8 cellular contexts compared by ENCODE assay signal in genomic region chr2:26745609-26746327, GRCh38. TPM values are rescaled to one million over a fixed set of nuclear protein-coding genes. Genes with fewer than 3 reads are reported as not detected.
DNase-seq lines count a peak whose midpoint lies in the region; ATAC-seq, FAIRE-seq and TF ChIP-seq lines count a peak whose summit lies in the region.

No MANE protein-coding gene starts in this region.

- POLR2A ChIA-PET in A549 (lab: Yijun Ruan, JAX): no interaction called here

- no peaks in the 10 kb centered on the region for H3K36me3 ChIP-seq in ascending aorta
- no peaks in the 10 kb centered on the region for H3K36me3 ChIP-seq in gastrocnemius medialis

- peaks cover 2% of the 10 kb centered on the region for H3K27me3 Mint-ChIP-seq in T-helper 2 cell treated with Interferon-gamma antibody and Interleukin-4, amounts not matched to agents 5 μg/mL and 100 μg/mL, for 36 hours (ENCODE audit: low read depth)

- no peaks in the 10 kb centered on the region for H3K36me3 Mint-ChIP-seq in T-helper 2 cell treated with Interferon-gamma antibody and Interleukin-4, amounts not matched to agents 5 μg/mL and 100 μg/mL, for 36 hours (ENCODE audit: low read depth)

- peaks cover 41% of the 10 kb centered on the region for H3K4me1 ChIP-seq in A549
- H3K4me1 ChIP-seq in ascending aorta: peaks cover 0 to 3% of the 10 kb centered on the region in 2 donors
- H3K4me1 ChIP-seq in gastrocnemius medialis: peaks cover 0 to 8% of the 10 kb centered on the region in 2 donors

- peak; percentile 89 to 94 for ATAC-seq in A549
- ATAC-seq in gastrocnemius medialis: peak; percentile 81 to 85
- no peak for ATAC-seq in HG03432 (IDR thresholded peaks at IDR 0.05; ENCODE audit: unreplicated experiment)

- WGBS in A549 (ENCODE audit: missing lambda C conversion rate): 23% methylated on average over 9 of the region's 9 CpGs

- H3K27ac Mint-ChIP-seq in T-helper 2 cell treated with Interferon-gamma antibody and Interleukin-4, amounts not matched to agents 5 μg/mL and 100 μg/mL, for 36 hours: no peak overlapping the region

- no peak overlapping the region for H3K4me3 Mint-ChIP-seq in T-helper 2 cell treated with Interferon-gamma antibody and Interleukin-4, amounts not matched to agents 5 μg/mL and 100 μg/mL, for 36 hours

- TF ChIP-seq POLR2A in A549 (IDR thresholded peaks at IDR 0.05; ENCODE audit: low read length): no peak
- no peak for TF ChIP-seq POLR2A in gastrocnemius medialis (IDR thresholded peaks at IDR 0.05)

- peak; percentile 84 to 88 for DNase-seq in A549 (ENCODE audit: low read depth in 1 of 2, low spot score in 1 of 2)
- DNase-seq in GM19238 (ENCODE audit: insufficient read length, low spot score): peak; percentile 59
- DNase-seq in NCI-H146 treated with DMSO at 0.1 percent for 48 hours (lab: John Stamatoyannopoulos, UW; ENCODE audit: unreplicated experiment): peak; percentile 30
- peak; percentile 58 for DNase-seq in T-helper 2 cell treated with Interferon-gamma antibody and Interleukin-4, amounts not matched to agents 5 μg/mL and 100 μg/mL, for 36 hours (ENCODE audit: low spot score)
- DNase-seq in ascending aorta (ENCODE audit: low spot score in 2 of 2): peak in 1 of 2 donors; percentile 89
- peak; percentile 71 for DNase-seq in hepatic stellate cell (ENCODE audit: low spot score)
- DNase-seq in gastrocnemius medialis: peak; percentile 50 to 69

- H3K4me2 ChIP-seq in A549: peak overlapping the region; percentile 26; the same call in 2 of the 3 replicates

- TF ChIP-seq RAD21 in A549 (conservative IDR thresholded peaks at IDR 0.05 in 1 of 2, IDR thresholded peaks at IDR 0.05 in 1 of 2): peak; percentile 100

- TF ChIP-seq CTCF in A549 (IDR thresholded peaks at IDR 0.05) (peak; percentile 99), ascending aorta (IDR thresholded peaks at IDR 0.05) (peak; percentile 86 to 94 (median 91)), gastrocnemius medialis (IDR thresholded peaks at IDR 0.05 in 4 of 5, conservative IDR thresholded peaks at IDR 0.05 in 1 of 5) (peak; percentile 80 to 94 (median 91))

- H3K9me3 Mint-ChIP-seq in T-helper 2 cell treated with Interferon-gamma antibody and Interleukin-4, amounts not matched to agents 5 μg/mL and 100 μg/mL, for 36 hours: no peaks in the 10 kb centered on the region

- H3K27me3 ChIP-seq in ascending aorta (no peaks in the 10 kb centered on the region), gastrocnemius medialis (no peaks in the 10 kb centered on the region)

- no peaks in the 10 kb centered on the region for H3K9me3 ChIP-seq in A549
- H3K9me3 ChIP-seq in ascending aorta: no peaks in the 10 kb centered on the region
- no peaks in the 10 kb centered on the region for H3K9me3 ChIP-seq in gastrocnemius medialis

- no peak for FAIRE-seq in A549 (lab: Jason Lieb, UNC)

- TF ChIP-seq EP300 in A549 (IDR thresholded peaks at IDR 0.05): no peak

- H3K4me3 ChIP-seq in A549 (no peak overlapping the region), ascending aorta (no peak overlapping the region), gastrocnemius medialis (no peak overlapping the region)

- H3K27ac ChIP-seq in A549 (peak overlapping the region; percentile 53 to 94; a peak in 5 of 6 replicates), ascending aorta (no peak overlapping the region), gastrocnemius medialis (no peak overlapping the region)

- peaks cover under 1% of the 10 kb centered on the region for H3K4me1 Mint-ChIP-seq in T-helper 2 cell treated with Interferon-gamma antibody and Interleukin-4, amounts not matched to agents 5 μg/mL and 100 μg/mL, for 36 hours (ENCODE audit: low read depth)

- intact Hi-C loops in ascending aorta (cut with DNase I) (loop anchor here (1.0 kb wide), 1 partner anchor 140 kb away; no protein-coding TSS in a partner anchor), gastrocnemius medialis (cut with DNase I; ENCODE audit: low total_unique reads) (loop anchor here (1.0 to 5.0 kb wide), 2 partner anchors 140 to 243 kb away; no protein-coding TSS in a partner anchor)

- CTCF ChIA-PET in A549 (lab: Yijun Ruan, JAX): interaction anchor here (0.6 to 22.6 kb wide), 81 partner anchors 8 to 871 kb away, joined by 3 to 736 read pairs (median 7); partner anchors contain the start of genes CIB4, DPYSL5 and SLC35F6

- in situ Hi-C loops in gastrocnemius medialis (cut with MboI; ENCODE audit: low sequenced_read_pairs in 4 of 4): loop anchor here in 2 of 4 donors (5.0 kb wide), 1 partner anchor 143 kb away; no protein-coding TSS in a partner anchor

TF ChIP-seq in A549, 52 proteins besides CTCF, POLR2A, EP300 and RAD21:
- TF ChIP-seq ATOH8 (CRISPR knock-in tag; IDR thresholded peaks at IDR 0.05; ENCODE audit: low read depth) (no peak), SMC3 (IDR thresholded peaks at IDR 0.05) (peak; percentile 100)

RNA-seq across cellular contexts. Expression of gene SLC35F6, which starts 18.3 kb away (rescaled TPM):
- polyA plus RNA-seq in A549 (2011; rRNA removed): 41.3 and 55.7 TPM in 2 replicates
- polyA plus RNA-seq in A549 (2012; cell fraction: cytosol; rRNA removed): 23.7 and 38.0 TPM in 2 replicates
- polyA plus RNA-seq in A549 (2012; cell fraction: nucleus; rRNA removed): 33.1 and 35.8 TPM in 2 replicates
- polyA plus RNA-seq in A549 (2017; fragmentation: RNase III; extraction: RNeasy Plus Mini Kit Qiagen cat#74134 plus additional on column Dnase treatment): 40.1 to 47.6 TPM (median 46.9 TPM) in 3 replicates
- 111 and 126 TPM in 2 replicates for polyA minus RNA-seq in A549 (2011; rRNA and poly(A)+ RNA removed)
- total RNA-seq in ascending aorta: 43.4 TPM
- total RNA-seq in gastrocnemius medialis: 10 to 100 TPM; 37.8 to 54.5 (median 45.9) TPM

RNA-seq across cellular contexts. Expression of gene CENPA, which starts 40.1 kb away (rescaled TPM):
- polyA plus RNA-seq in A549 (2011; rRNA removed): 44.1 and 46.0 TPM in 2 replicates
- polyA plus RNA-seq in A549 (2012; cell fraction: cytosol; rRNA removed): 45.4 and 56.0 TPM in 2 replicates
- polyA plus RNA-seq in A549 (2012; cell fraction: nucleus; rRNA removed): 25.6 and 33.4 TPM in 2 replicates
- polyA plus RNA-seq in A549 (2017; fragmentation: RNase III; extraction: RNeasy Plus Mini Kit Qiagen cat#74134 plus additional on column Dnase treatment): 41.6 to 45.7 TPM (median 43.7 TPM) in 3 replicates
- 30.7 and 33.2 TPM in 2 replicates for polyA minus RNA-seq in A549 (2011; rRNA and poly(A)+ RNA removed)
- not detected for total RNA-seq in ascending aorta
- under 1 TPM in 1 of 4 donors, not detected in 3; 0.22 TPM for total RNA-seq in gastrocnemius medialis

RNA-seq across cellular contexts. Expression of gene KCNK3, which starts 53.2 kb away (rescaled TPM):
- polyA plus RNA-seq in A549 (2011; rRNA removed) (2.8 and 3.5 TPM in 2 replicates), A549 (2017; fragmentation: RNase III; extraction: RNeasy Plus Mini Kit Qiagen cat#74134 plus additional on column Dnase treatment) (1.6 to 3.4 TPM (median 2.4 TPM) in 3 replicates)
- polyA plus RNA-seq in A549 (2012; cell fraction: cytosol; rRNA removed): 2.0 and 3.4 TPM in 2 replicates
- 1.7 and 2.9 TPM in 2 replicates for polyA plus RNA-seq in A549 (2012; cell fraction: nucleus; rRNA removed)
- polyA minus RNA-seq in A549 (2011; rRNA and poly(A)+ RNA removed): 4.1 TPM in 2 replicates
- total RNA-seq in ascending aorta (7.2 TPM), gastrocnemius medialis (10 to 100 TPM in 1 of 4 donors, 1 to 10 TPM in 1, under 1 TPM in 2; 0.80 to 11.6 (median 1.2) TPM)

Comparison
In these comparisons a context has a peak if more than half of its experiments do, and no peak if none do; other contexts are left out.
1. H3K27ac ChIP-seq: peak in A549 (2 of 2); none in ascending aorta (0 of 2) and gastrocnemius medialis (0 of 4).
2. Peak in every context shown above with its lines, with median percentiles within 50 percentile points of each other: CTCF ChIP-seq.